ENCODE assay signal across 2 cellular contexts in genomic region chr1:11719313-11720032, GRCh38.
A peak's percentile ranks its signal among the peaks of the same experiment; 100 is the strongest.
TF ChIP-seq lines count a peak whose summit lies in the region.

No MANE protein-coding gene starts in this region.

TF ChIP-seq in HEK293, 187 proteins besides CTCF, POLR2A, EP300 and RAD21 (continued from another document):
- 0 out of 2 replicates have a peak, but pooled peaks have one; percentile 67 for TF ChIP-seq ZEB2 (tag by site-specific recombination; IDR thresholded peaks at IDR 0.05)
TF ChIP-seq in HEK293: peak in this region for 24.

TF ChIP-seq in HepG2, 621 proteins besides CTCF, POLR2A, EP300 and RAD21 (continued from another document and continues in another):
- TF ChIP-seq, protein P1, sequence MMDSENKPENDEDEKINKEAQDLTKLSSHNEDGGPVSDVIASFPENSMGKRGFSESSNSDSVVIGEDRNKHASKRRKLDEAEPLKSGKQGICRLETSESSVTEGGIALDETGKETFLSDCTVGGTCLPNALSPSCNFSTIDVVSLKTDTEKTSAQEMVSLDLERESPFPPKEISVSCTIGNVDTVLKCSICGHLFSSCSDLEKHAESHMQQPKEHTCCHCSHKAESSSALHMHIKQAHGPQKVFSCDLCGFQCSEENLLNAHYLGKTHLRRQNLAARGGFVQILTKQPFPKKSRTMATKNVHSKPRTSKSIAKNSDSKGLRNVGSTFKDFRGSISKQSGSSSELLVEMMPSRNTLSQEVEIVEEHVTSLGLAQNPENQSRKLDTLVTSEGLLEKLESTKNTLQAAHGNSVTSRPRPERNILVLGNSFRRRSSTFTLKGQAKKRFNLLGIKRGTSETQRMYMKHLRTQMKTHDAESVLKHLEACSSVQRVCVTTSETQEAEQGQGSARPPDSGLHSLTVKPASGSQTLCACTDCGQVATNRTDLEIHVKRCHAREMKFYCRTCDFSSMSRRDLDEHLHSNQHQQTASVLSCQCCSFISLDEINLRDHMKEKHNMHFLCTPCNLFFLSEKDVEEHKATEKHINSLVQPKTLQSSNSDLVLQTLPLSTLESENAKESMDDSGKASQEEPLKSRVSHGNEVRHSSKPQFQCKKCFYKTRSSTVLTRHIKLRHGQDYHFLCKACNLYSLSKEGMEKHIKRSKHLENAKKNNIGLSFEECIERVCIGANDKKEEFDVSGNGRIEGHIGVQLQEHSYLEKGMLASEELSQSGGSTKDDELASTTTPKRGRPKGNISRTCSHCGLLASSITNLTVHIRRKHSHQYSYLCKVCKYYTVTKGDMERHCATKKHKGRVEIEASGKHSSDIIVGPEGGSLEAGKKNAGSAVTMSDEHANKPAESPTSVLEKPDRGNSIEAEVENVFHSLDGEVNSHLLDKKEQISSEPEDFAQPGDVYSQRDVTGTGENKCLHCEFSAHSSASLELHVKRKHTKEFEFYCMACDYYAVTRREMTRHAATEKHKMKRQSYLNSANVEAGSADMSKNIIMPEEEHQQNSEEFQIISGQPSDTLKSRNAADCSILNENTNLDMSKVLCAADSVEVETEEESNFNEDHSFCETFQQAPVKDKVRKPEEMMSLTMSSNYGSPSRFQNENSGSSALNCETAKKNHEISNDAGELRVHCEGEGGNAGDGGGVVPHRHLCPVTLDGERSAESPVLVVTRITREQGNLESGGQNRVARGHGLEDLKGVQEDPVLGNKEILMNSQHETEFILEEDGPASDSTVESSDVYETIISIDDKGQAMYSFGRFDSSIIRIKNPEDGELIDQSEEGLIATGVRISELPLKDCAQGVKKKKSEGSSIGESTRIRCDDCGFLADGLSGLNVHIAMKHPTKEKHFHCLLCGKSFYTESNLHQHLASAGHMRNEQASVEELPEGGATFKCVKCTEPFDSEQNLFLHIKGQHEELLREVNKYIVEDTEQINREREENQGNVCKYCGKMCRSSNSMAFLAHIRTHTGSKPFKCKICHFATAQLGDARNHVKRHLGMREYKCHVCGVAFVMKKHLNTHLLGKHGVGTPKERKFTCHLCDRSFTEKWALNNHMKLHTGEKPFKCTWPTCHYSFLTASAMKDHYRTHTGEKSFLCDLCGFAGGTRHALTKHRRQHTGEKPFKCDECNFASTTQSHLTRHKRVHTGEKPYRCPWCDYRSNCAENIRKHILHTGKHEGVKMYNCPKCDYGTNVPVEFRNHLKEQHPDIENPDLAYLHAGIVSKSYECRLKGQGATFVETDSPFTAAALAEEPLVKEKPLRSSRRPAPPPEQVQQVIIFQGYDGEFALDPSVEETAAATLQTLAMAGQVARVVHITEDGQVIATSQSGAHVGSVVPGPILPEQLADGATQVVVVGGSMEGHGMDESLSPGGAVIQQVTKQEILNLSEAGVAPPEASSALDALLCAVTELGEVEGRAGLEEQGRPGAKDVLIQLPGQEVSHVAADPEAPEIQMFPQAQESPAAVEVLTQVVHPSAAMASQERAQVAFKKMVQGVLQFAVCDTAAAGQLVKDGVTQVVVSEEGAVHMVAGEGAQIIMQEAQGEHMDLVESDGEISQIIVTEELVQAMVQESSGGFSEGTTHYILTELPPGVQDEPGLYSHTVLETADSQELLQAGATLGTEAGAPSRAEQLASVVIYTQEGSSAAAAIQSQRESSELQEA (CRISPR knock-in tag; IDR thresholded peaks at IDR 0.05; ENCODE audit: not compliant biosample characterization), result no peak
- TF ChIP-seq NR2F1 (CRISPR knock-in tag; IDR thresholded peaks at IDR 0.05), result no peak
- no peak for TF ChIP-seq GTF2F1 (IDR thresholded peaks at IDR 0.05; ENCODE audit: low read length)
- TF ChIP-seq ZNF574 (CRISPR knock-in tag; IDR thresholded peaks at IDR 0.05), result peak; percentile 41; the same call in 1 of the 2 replicates
- TF ChIP-seq, protein P2, sequence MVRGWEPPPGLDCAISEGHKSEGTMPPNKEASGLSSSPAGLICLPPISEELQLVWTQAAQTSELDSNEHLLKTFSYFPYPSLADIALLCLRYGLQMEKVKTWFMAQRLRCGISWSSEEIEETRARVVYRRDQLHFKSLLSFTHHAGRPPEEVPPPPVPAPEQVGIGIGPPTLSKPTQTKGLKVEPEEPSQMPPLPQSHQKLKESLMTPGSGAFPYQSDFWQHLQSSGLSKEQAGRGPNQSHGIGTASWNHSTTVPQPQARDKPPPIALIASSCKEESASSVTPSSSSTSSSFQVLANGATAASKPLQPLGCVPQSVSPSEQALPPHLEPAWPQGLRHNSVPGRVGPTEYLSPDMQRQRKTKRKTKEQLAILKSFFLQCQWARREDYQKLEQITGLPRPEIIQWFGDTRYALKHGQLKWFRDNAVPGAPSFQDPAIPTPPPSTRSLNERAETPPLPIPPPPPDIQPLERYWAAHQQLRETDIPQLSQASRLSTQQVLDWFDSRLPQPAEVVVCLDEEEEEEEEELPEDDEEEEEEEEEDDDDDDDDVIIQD (CRISPR knock-in tag; IDR thresholded peaks at IDR 0.05; ENCODE audit: low read depth), result no peak
- no peak for TF ChIP-seq BRCA1 (CRISPR knock-in tag; IDR thresholded peaks at IDR 0.05)
- no peak for TF ChIP-seq ZNF232 (CRISPR knock-in tag; IDR thresholded peaks at IDR 0.05; ENCODE audit: borderline replicate concordance)
- TF ChIP-seq, protein P3, sequence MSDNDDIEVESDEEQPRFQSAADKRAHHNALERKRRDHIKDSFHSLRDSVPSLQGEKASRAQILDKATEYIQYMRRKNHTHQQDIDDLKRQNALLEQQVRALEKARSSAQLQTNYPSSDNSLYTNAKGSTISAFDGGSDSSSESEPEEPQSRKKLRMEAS (IDR thresholded peaks at IDR 0.05), result peak; percentile 52; the same call in 1 of the 2 replicates
- TF ChIP-seq SMAD3 (CRISPR knock-in tag; IDR thresholded peaks at IDR 0.05), result no peak
- TF ChIP-seq KDM4B (CRISPR knock-in tag; IDR thresholded peaks at IDR 0.05), result no peak
- TF ChIP-seq ZNF639 (CRISPR knock-in tag; conservative IDR thresholded peaks at IDR 0.05), result no peak
- TF ChIP-seq PCBP2 (optimal IDR thresholded peaks at IDR 0.05; ENCODE audit: low read depth, low read length, poor library complexity, severe bottlenecking), result no peak
- TF ChIP-seq ZNF235 (CRISPR knock-in tag; IDR thresholded peaks at IDR 0.05; ENCODE audit: borderline replicate concordance), result 0 out of 2 replicates have a peak, but pooled peaks have one; percentile 62
- TF ChIP-seq, protein P4, sequence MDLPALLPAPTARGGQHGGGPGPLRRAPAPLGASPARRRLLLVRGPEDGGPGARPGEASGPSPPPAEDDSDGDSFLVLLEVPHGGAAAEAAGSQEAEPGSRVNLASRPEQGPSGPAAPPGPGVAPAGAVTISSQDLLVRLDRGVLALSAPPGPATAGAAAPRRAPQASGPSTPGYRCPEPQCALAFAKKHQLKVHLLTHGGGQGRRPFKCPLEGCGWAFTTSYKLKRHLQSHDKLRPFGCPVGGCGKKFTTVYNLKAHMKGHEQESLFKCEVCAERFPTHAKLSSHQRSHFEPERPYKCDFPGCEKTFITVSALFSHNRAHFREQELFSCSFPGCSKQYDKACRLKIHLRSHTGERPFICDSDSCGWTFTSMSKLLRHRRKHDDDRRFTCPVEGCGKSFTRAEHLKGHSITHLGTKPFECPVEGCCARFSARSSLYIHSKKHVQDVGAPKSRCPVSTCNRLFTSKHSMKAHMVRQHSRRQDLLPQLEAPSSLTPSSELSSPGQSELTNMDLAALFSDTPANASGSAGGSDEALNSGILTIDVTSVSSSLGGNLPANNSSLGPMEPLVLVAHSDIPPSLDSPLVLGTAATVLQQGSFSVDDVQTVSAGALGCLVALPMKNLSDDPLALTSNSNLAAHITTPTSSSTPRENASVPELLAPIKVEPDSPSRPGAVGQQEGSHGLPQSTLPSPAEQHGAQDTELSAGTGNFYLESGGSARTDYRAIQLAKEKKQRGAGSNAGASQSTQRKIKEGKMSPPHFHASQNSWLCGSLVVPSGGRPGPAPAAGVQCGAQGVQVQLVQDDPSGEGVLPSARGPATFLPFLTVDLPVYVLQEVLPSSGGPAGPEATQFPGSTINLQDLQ (CRISPR knock-in tag; IDR thresholded peaks at IDR 0.05), result no peak
- 0 out of 2 replicates have a peak, but pooled peaks have one; percentile 79 for TF ChIP-seq ZNF670 (CRISPR knock-in tag; IDR thresholded peaks at IDR 0.05; ENCODE audit: borderline replicate concordance)
- TF ChIP-seq, protein P5, sequence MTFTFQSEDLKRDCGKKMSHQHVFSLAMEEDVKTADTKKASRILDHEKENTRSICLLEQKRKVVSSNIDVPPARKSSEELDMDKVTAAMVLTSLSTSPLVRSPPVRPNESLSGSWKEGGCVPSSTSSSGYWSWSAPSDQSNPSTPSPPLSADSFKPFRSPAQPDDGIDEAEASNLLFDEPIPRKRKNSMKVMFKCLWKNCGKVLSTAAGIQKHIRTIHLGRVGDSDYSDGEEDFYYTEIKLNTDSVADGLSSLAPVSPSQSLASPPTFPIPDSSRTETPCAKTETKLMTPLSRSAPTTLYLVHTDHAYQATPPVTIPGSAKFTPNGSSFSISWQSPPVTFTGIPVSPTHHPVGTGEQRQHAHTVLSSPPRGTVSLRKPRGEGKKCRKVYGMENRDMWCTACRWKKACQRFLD (CRISPR knock-in tag; IDR thresholded peaks at IDR 0.05; ENCODE audit: borderline replicate concordance), result no peak
- TF ChIP-seq, protein P6, sequence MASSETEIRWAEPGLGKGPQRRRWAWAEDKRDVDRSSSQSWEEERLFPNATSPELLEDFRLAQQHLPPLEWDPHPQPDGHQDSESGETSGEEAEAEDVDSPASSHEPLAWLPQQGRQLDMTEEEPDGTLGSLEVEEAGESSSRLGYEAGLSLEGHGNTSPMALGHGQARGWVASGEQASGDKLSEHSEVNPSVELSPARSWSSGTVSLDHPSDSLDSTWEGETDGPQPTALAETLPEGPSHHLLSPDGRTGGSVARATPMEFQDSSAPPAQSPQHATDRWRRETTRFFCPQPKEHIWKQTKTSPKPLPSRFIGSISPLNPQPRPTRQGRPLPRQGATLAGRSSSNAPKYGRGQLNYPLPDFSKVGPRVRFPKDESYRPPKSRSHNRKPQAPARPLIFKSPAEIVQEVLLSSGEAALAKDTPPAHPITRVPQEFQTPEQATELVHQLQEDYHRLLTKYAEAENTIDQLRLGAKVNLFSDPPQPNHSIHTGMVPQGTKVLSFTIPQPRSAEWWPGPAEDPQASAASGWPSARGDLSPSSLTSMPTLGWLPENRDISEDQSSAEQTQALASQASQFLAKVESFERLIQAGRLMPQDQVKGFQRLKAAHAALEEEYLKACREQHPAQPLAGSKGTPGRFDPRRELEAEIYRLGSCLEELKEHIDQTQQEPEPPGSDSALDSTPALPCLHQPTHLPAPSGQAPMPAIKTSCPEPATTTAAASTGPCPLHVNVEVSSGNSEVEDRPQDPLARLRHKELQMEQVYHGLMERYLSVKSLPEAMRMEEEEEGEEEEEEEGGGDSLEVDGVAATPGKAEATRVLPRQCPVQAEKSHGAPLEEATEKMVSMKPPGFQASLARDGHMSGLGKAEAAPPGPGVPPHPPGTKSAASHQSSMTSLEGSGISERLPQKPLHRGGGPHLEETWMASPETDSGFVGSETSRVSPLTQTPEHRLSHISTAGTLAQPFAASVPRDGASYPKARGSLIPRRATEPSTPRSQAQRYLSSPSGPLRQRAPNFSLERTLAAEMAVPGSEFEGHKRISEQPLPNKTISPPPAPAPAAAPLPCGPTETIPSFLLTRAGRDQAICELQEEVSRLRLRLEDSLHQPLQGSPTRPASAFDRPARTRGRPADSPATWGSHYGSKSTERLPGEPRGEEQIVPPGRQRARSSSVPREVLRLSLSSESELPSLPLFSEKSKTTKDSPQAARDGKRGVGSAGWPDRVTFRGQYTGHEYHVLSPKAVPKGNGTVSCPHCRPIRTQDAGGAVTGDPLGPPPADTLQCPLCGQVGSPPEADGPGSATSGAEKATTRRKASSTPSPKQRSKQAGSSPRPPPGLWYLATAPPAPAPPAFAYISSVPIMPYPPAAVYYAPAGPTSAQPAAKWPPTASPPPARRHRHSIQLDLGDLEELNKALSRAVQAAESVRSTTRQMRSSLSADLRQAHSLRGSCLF (CRISPR knock-in tag; IDR thresholded peaks at IDR 0.05; ENCODE audit: borderline replicate concordance), result no peak
- TF ChIP-seq E2F2 (CRISPR knock-in tag; IDR thresholded peaks at IDR 0.05; ENCODE audit: borderline replicate concordance), result no peak
- TF ChIP-seq IRF9 (CRISPR knock-in tag; IDR thresholded peaks at IDR 0.05; ENCODE audit: borderline replicate concordance), result no peak
- no peak for TF ChIP-seq ZFP1 (CRISPR knock-in tag; IDR thresholded peaks at IDR 0.05)
- TF ChIP-seq ZNF30 (CRISPR knock-in tag; IDR thresholded peaks at IDR 0.05), result 0 out of 2 replicates have a peak, but pooled peaks have one; percentile 63
- TF ChIP-seq ASH2L (IDR thresholded peaks at IDR 0.05; ENCODE audit: insufficient read length, low read depth, low read length), result no peak
- TF ChIP-seq SOX6 (IDR thresholded peaks at IDR 0.05), result no peak
- TF ChIP-seq SOX6 (CRISPR knock-in tag; IDR thresholded peaks at IDR 0.05), result no peak
